ENCODE assay signal across 1 cellular context in genomic region chr6:43391448-43392031, GRCh38.
TF ChIP-seq lines count a peak whose summit lies in the region.

No MANE protein-coding gene starts in this region.

TF ChIP-seq in K562, 482 proteins besides CTCF, POLR2A, EP300 and RAD21 (continued from another document and continues in another):
- TF ChIP-seq, protein P1, sequence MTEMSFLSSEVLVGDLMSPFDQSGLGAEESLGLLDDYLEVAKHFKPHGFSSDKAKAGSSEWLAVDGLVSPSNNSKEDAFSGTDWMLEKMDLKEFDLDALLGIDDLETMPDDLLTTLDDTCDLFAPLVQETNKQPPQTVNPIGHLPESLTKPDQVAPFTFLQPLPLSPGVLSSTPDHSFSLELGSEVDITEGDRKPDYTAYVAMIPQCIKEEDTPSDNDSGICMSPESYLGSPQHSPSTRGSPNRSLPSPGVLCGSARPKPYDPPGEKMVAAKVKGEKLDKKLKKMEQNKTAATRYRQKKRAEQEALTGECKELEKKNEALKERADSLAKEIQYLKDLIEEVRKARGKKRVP (CRISPR knock-in tag; IDR thresholded peaks at IDR 0.05), result 0 out of 2 replicates have a peak, but pooled peaks have one; percentile 19
- TF ChIP-seq, protein P2, sequence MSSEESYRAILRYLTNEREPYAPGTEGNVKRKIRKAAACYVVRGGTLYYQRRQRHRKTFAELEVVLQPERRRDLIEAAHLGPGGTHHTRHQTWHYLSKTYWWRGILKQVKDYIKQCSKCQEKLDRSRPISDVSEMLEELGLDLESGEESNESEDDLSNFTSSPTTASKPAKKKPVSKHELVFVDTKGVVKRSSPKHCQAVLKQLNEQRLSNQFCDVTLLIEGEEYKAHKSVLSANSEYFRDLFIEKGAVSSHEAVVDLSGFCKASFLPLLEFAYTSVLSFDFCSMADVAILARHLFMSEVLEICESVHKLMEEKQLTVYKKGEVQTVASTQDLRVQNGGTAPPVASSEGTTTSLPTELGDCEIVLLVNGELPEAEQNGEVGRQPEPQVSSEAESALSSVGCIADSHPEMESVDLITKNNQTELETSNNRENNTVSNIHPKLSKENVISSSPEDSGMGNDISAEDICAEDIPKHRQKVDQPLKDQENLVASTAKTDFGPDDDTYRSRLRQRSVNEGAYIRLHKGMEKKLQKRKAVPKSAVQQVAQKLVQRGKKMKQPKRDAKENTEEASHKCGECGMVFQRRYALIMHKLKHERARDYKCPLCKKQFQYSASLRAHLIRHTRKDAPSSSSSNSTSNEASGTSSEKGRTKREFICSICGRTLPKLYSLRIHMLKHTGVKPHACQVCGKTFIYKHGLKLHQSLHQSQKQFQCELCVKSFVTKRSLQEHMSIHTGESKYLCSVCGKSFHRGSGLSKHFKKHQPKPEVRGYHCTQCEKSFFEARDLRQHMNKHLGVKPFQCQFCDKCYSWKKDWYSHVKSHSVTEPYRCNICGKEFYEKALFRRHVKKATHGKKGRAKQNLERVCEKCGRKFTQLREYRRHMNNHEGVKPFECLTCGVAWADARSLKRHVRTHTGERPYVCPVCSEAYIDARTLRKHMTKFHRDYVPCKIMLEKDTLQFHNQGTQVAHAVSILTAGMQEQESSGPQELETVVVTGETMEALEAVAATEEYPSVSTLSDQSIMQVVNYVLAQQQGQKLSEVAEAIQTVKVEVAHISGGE (CRISPR knock-in tag; IDR thresholded peaks at IDR 0.05), result no peak
- no peak for TF ChIP-seq HCFC1 (IDR thresholded peaks at IDR 0.05; ENCODE audit: low read depth, low read length)
- no peak for TF ChIP-seq CHD7 (IDR thresholded peaks at IDR 0.05; ENCODE audit: low read depth, low read length)
- TF ChIP-seq, protein P3, sequence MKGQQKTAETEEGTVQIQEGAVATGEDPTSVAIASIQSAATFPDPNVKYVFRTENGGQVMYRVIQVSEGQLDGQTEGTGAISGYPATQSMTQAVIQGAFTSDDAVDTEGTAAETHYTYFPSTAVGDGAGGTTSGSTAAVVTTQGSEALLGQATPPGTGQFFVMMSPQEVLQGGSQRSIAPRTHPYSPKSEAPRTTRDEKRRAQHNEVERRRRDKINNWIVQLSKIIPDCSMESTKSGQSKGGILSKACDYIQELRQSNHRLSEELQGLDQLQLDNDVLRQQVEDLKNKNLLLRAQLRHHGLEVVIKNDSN (CRISPR knock-in tag; IDR thresholded peaks at IDR 0.05), result no peak
- TF ChIP-seq MAX (CRISPR knock-in tag; IDR thresholded peaks at IDR 0.05), result no peak
- TF ChIP-seq CGGBP1 (CRISPR knock-in tag; IDR thresholded peaks at IDR 0.05), result no peak
- no peak for TF ChIP-seq RBM25 (IDR thresholded peaks at IDR 0.05; ENCODE audit: low read depth, low read length, severe bottlenecking)
- no peak for TF ChIP-seq ILF3 (IDR thresholded peaks at IDR 0.05; ENCODE audit: borderline replicate concordance)
- no peak for TF ChIP-seq ZNF644 (tag; IDR thresholded peaks at IDR 0.05; ENCODE audit: low read depth)
- TF ChIP-seq ZBTB8A (IDR thresholded peaks at IDR 0.05; ENCODE audit: partially characterized antibody), result no peak
- peak; percentile 55 for TF ChIP-seq PBX2 (CRISPR knock-in tag; IDR thresholded peaks at IDR 0.05; ENCODE audit: low read depth)
- TF ChIP-seq PBX2 (tag; conservative IDR thresholded peaks at IDR 0.05; ENCODE audit: low read depth), result peak; percentile 92
- TF ChIP-seq YY1 (IDR thresholded peaks at IDR 0.05; ENCODE audit: borderline replicate concordance in 1 of 3, control insufficient read depth in 1 of 3, extremely low read depth in 1 of 3, insufficient read depth in 3 of 3, insufficient read length in 1 of 3, insufficient replicate concordance in 2 of 3, low read depth in 1 of 3, low read length in 2 of 3), result no peak
- TF ChIP-seq FOXJ2 (tag; IDR thresholded peaks at IDR 0.05), result no peak
- TF ChIP-seq CREB5 (CRISPR knock-in tag; IDR thresholded peaks at IDR 0.05), result no peak
- no peak for TF ChIP-seq DACH1 (IDR thresholded peaks at IDR 0.05; ENCODE audit: partially characterized antibody)
- TF ChIP-seq MAFF (IDR thresholded peaks at IDR 0.05; ENCODE audit: low read length), result no peak
- TF ChIP-seq BRCA1 (IDR thresholded peaks at IDR 0.05), result no peak
- no peak for TF ChIP-seq BRCA1 (CRISPR knock-in tag; IDR thresholded peaks at IDR 0.05)
- no peak for TF ChIP-seq TAF7 (tag; IDR thresholded peaks at IDR 0.05)
- no peak for TF ChIP-seq ETS2 (tag; IDR thresholded peaks at IDR 0.05; ENCODE audit: borderline replicate concordance, poor library complexity, severe bottlenecking)
- TF ChIP-seq NCOA6 (IDR thresholded peaks at IDR 0.05), result no peak
- TF ChIP-seq THRA (IDR thresholded peaks at IDR 0.05), result no peak
- no peak for TF ChIP-seq ZFP30 (CRISPR knock-in tag; IDR thresholded peaks at IDR 0.05; ENCODE audit: borderline replicate concordance)
- peak; percentile 50; the same call in 1 of the 2 replicates for TF ChIP-seq ZNF395 (CRISPR knock-in tag; IDR thresholded peaks at IDR 0.05)
- TF ChIP-seq ZNF174 (CRISPR knock-in tag; IDR thresholded peaks at IDR 0.05), result no peak
- no peak for TF ChIP-seq STAT5A (IDR thresholded peaks at IDR 0.05; ENCODE audit: borderline replicate concordance, low read length)
- no peak for TF ChIP-seq ZNF707 (CRISPR knock-in tag; conservative IDR thresholded peaks at IDR 0.05)
- TF ChIP-seq ZFPM2 (CRISPR knock-in tag; IDR thresholded peaks at IDR 0.05), result no peak
